ENCODE assay signal across 4 cellular contexts in genomic region chr2:24943427-24943826, GRCh38.
"Had no signal": no experiment of that assay in that cellular context is flagged by ENCODE, and none has a peak within 500 bp of the region (broad histone marks: within the 10 kb centered on the region; RNA-seq: fewer than 3 reads in every experiment).

No MANE protein-coding gene starts in this region.

- DNase-seq: H9, HCEC 1CT, KBM-7 had no signal

- H3K4me3 ChIP-seq: GM23338 had no signal
